In the genomic region with DNA sequence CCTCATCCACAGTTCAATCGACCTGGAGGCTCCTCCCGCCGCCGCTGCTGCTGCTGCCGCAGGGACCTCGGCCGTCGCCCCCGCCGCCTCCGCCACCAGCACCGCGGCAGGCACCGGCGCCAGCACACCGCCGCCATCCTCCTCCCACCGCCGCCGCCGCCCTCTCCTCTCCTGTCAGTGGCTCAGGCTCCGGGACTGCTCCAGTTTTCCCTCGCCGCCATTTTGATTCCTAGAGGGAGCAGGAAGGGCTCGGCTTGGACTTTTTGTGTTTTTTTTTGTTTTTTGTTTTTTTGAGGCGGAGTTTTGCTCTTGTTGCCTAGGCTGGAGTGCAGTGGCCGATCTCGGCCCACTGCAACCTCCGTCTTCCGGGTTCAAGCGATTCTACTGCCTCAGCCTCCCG, we compare ENCODE assay signal across 8 cellular contexts. TPM values are rescaled to one million over a fixed set of nuclear protein-coding genes. Genes with fewer than 3 reads are reported as not detected.
DNase-seq lines count a peak whose midpoint lies in the region; ATAC-seq and TF ChIP-seq lines count a peak whose summit lies in the region.

No MANE protein-coding gene starts in this region.

- no peaks in the 10 kb centered on the region for H3K9me3 ChIP-seq in CD4-positive, alpha-beta memory T cell (ENCODE audit: control insufficient read depth in 1 of 2, low read length in 2 of 2)
- no peaks in the 10 kb centered on the region for H3K9me3 ChIP-seq in mammary epithelial cell (replicated peaks; ENCODE audit: insufficient read depth, low read length)
- H3K9me3 ChIP-seq in osteoblast (ENCODE audit: low read depth, low read length): no peaks in the 10 kb centered on the region

- intact Hi-C loops in CD4-positive, alpha-beta memory T cell (cut with micrococcal nuclease): no loop called here
- intact Hi-C loops in mammary epithelial cell (cut with micrococcal nuclease): no loop called here
- intact Hi-C loops in sciatic nerve (cut with DNase I): no loop called here

- in situ Hi-C loops in mammary epithelial cell (cut with MboI; ENCODE audit: low sequenced_read_pairs in 2 of 2): no loop called here

- peak in 2 of 5 donors; percentile 8 to 17 for DNase-seq in CD4-positive, alpha-beta memory T cell
- peak; percentile 55 for DNase-seq in NCI-H69 (lab: John Stamatoyannopoulos, UW)
- no peak for DNase-seq in mammary epithelial cell
- DNase-seq in osteoblast (ENCODE audit: insufficient read length, low spot score, missing footprints): no peak
- no peak for DNase-seq in osteocyte (ENCODE audit: extremely low spot score, unreplicated experiment)
- no peak for DNase-seq in sciatic nerve (ENCODE audit: low spot score)
- DNase-seq in NCI-H2107 (lab: John Stamatoyannopoulos, UW): no peak

- peak overlapping the region; percentile 17 to 86 (median 64) for H3K27ac Mint-ChIP-seq in CD4-positive, alpha-beta memory T cell
- no peak overlapping the region for H3K27ac Mint-ChIP-seq in osteocyte (ENCODE audit: unreplicated experiment)

- no peaks in the 10 kb centered on the region for H3K36me3 ChIP-seq in CD4-positive, alpha-beta memory T cell (ENCODE audit: insufficient read depth, low read length)
- H3K36me3 ChIP-seq in mammary epithelial cell (ENCODE audit: insufficient read depth, low read length) (no peaks in the 10 kb centered on the region), osteoblast (ENCODE audit: insufficient read depth, low read length) (no peaks in the 10 kb centered on the region)

- H3K4me2 ChIP-seq in mammary epithelial cell (ENCODE audit: insufficient read depth, low read depth, low read length): peak overlapping the region; percentile 77
- peak overlapping the region; percentile 51 for H3K4me2 ChIP-seq in osteoblast (ENCODE audit: insufficient read depth, low read length)

- H4K20me1 ChIP-seq in mammary epithelial cell (ENCODE audit: insufficient read depth, low read length) (no peaks in the 10 kb centered on the region), osteoblast (ENCODE audit: insufficient read depth, low read length) (no peaks in the 10 kb centered on the region)

- TF ChIP-seq CTCF in mammary epithelial cell (conservative IDR thresholded peaks at IDR 0.05 in 1 of 2, IDR thresholded peaks at IDR 0.05 in 1 of 2; ENCODE audit: extremely low read depth in 1 of 2, insufficient read depth in 1 of 2, low read depth in 1 of 2, low read length in 2 of 2) (no peak), osteoblast (IDR thresholded peaks at IDR 0.05; ENCODE audit: extremely low read depth, low read depth, low read length) (no peak), osteocyte (IDR thresholded peaks at IDR 0.05) (no peak)

- no peak overlapping the region for H3K27ac ChIP-seq in CD4-positive, alpha-beta memory T cell (ENCODE audit: low read depth, low read length)
- no peak overlapping the region for H3K27ac ChIP-seq in mammary epithelial cell (ENCODE audit: insufficient read depth, low read depth, low read length)
- no peak overlapping the region for H3K27ac ChIP-seq in osteoblast (ENCODE audit: low read depth, low read length)

- H3K9me3 Mint-ChIP-seq in CD4-positive, alpha-beta memory T cell: peaks cover 0 to 5% (median 3%) of the 10 kb centered on the region in 8 donors
- H3K9me3 Mint-ChIP-seq in osteocyte (ENCODE audit: unreplicated experiment): no peaks in the 10 kb centered on the region

- H3K36me3 Mint-ChIP-seq in CD4-positive, alpha-beta memory T cell: peaks cover 0 to 5% of the 10 kb centered on the region in 2 donors
- H3K36me3 Mint-ChIP-seq in osteocyte (ENCODE audit: unreplicated experiment): no peaks in the 10 kb centered on the region

- H3K27me3 Mint-ChIP-seq in CD4-positive, alpha-beta memory T cell: no peaks in the 10 kb centered on the region
- H3K27me3 Mint-ChIP-seq in osteocyte (ENCODE audit: unreplicated experiment): no peaks in the 10 kb centered on the region

- H3K4me1 Mint-ChIP-seq in CD4-positive, alpha-beta memory T cell: peaks cover 15 to 25% (median 17%) of the 10 kb centered on the region in 4 donors
- H3K4me1 Mint-ChIP-seq in osteocyte (ENCODE audit: unreplicated experiment): peaks cover 16% of the 10 kb centered on the region

- peak overlapping the region; percentile 53 to 78 (median 68) for H3K4me3 Mint-ChIP-seq in CD4-positive, alpha-beta memory T cell
- no peak overlapping the region for H3K4me3 Mint-ChIP-seq in osteocyte (ENCODE audit: unreplicated experiment)

- H2AFZ ChIP-seq in mammary epithelial cell (ENCODE audit: low read depth, low read length): peak overlapping the region; percentile 95
- H2AFZ ChIP-seq in osteoblast (ENCODE audit: low read length): peak overlapping the region; percentile 93

- no peaks in the 10 kb centered on the region for H3K27me3 ChIP-seq in CD4-positive, alpha-beta memory T cell (ENCODE audit: insufficient read depth, low read length)
- H3K27me3 ChIP-seq in mammary epithelial cell (ENCODE audit: insufficient read depth, low read length) (no peaks in the 10 kb centered on the region), osteoblast (ENCODE audit: insufficient read depth, low read length) (no peaks in the 10 kb centered on the region)

- CTCF ChIA-PET in CD4-positive, alpha-beta memory T cell (lab: Charles Lee; ENCODE audit: partially characterized antibody): no interaction called here
- CTCF ChIA-PET in mammary epithelial cell (lab: Charles Lee; ENCODE audit: low non-redundant PET): no interaction called here

- peaks cover 15% of the 10 kb centered on the region for H3K4me1 ChIP-seq in CD4-positive, alpha-beta memory T cell (ENCODE audit: insufficient read depth, low read length)
- peaks cover 12% of the 10 kb centered on the region for H3K4me1 ChIP-seq in mammary epithelial cell (ENCODE audit: insufficient read depth, low read length)
- H3K4me1 ChIP-seq in osteoblast (ENCODE audit: insufficient read depth, low read length): peaks cover 13% of the 10 kb centered on the region

- 20% methylated on average over 8 of the region's 32 CpGs for WGBS in mammary epithelial cell (ENCODE audit: low coverage, missing lambda C conversion rate)

- H3K9ac ChIP-seq in mammary epithelial cell (ENCODE audit: insufficient read depth, low read length): no peak overlapping the region

- dilution Hi-C loops in mammary epithelial cell (cut with HindIII; ENCODE audit: low sequenced_read_pairs): no loop called here

- no TSS peak for BruUV-seq in mammary epithelial cell (replicated peaks; lab: Mats Ljungman, UMichigan)

- H3K79me2 ChIP-seq in mammary epithelial cell (ENCODE audit: insufficient read depth, low read length): peaks cover 19% of the 10 kb centered on the region
- peaks cover 12% of the 10 kb centered on the region for H3K79me2 ChIP-seq in osteoblast (ENCODE audit: insufficient read depth, low read length)

- no peak for ATAC-seq in sciatic nerve
- ATAC-seq in HG03442 (IDR thresholded peaks at IDR 0.05; ENCODE audit: unreplicated experiment): no peak

- POLR2A ChIA-PET in CD4-positive, alpha-beta memory T cell (lab: Charles Lee; ENCODE audit: partially characterized antibody): interaction anchor here (1.0 to 1.3 kb wide), 2 partner anchors 11 to 143 kb away, joined by 4 read pairs; no protein-coding TSS in a partner anchor

- peak overlapping the region in 1 of 2 donors; percentile 14 for H3K4me3 ChIP-seq in CD4-positive, alpha-beta memory T cell (ENCODE audit: low read length in 2 of 2)
- H3K4me3 ChIP-seq in mammary epithelial cell (replicated peaks in 1 of 3; ENCODE audit: insufficient read depth in 1 of 3, low read depth in 2 of 3, low read length in 3 of 3) (peak overlapping the region; percentile 39 to 44 (median 40)), osteoblast (ENCODE audit: insufficient read depth, low read length) (peak overlapping the region; percentile 68)

RNA-seq across cellular contexts. Expression of gene MCM10, which starts 3.0 kb away (rescaled TPM):
- total RNA-seq in CD4-positive, alpha-beta memory T cell: under 1 TPM in 1 of 2 experiments, not detected in 1; 0.17 TPM
- polyA plus RNA-seq in CD4-positive, alpha-beta memory T cell: not detected
- 10 to 100 TPM in 1 of 2 donors, 1 to 10 TPM in 1; 1.5 to 25.4 TPM for total RNA-seq in mammary epithelial cell
- 13.2 TPM for polyA plus RNA-seq in mammary epithelial cell
- polyA minus RNA-seq in mammary epithelial cell: 35.0 TPM
- 1.4 and 2.4 TPM in 2 replicates for total RNA-seq in osteoblast
- 2.5 and 3.7 TPM in 2 replicates for total RNA-seq in osteocyte
- 0.45 TPM for total RNA-seq in sciatic nerve

RNA-seq across cellular contexts. Expression of gene OPTN, which starts 58.4 kb away (rescaled TPM):
- 100 to 1,000 TPM; 148 TPM for total RNA-seq in CD4-positive, alpha-beta memory T cell
- 100 to 1,000 TPM in 1 of 2 donors, 10 to 100 TPM in 1; 40.3 to 101 TPM for polyA plus RNA-seq in CD4-positive, alpha-beta memory T cell
- 100 to 1,000 TPM in 1 of 2 donors, 10 to 100 TPM in 1; 60.0 to 142 TPM for total RNA-seq in mammary epithelial cell
- 31.2 TPM for polyA plus RNA-seq in mammary epithelial cell
- 59.5 TPM for polyA minus RNA-seq in mammary epithelial cell
- 132 and 140 TPM in 2 replicates for total RNA-seq in osteoblast
- 107 and 116 TPM in 2 replicates for total RNA-seq in osteocyte
- 118 TPM for total RNA-seq in sciatic nerve
